18 cellular contexts compared by ENCODE assay signal in the genomic region with DNA sequence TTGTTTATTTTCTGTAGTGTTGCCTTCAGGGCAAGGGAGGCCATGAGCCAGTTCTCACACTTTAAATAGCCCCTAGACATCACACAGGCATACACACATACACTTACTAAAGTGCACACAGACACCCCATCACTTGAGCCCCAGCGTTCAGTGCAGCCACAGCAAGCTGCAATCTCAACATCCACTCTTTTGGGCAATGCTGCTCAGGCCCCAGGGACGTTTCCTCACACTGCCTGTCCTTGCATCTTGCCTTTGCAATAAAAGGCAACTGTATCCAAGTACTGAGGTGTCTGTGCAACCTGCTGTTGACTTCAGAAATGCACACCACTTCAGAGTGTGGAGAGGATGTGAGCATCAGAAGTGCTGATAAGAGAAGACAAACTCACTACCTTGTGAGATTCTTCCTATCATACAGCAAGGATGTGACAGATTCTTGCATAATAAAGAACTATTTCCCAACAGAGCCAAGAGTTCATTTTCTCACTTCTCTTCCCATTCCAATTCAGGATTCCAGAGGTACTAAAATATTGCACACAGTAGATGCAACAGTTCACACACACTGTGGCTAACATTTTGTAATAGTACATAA. TPM values are rescaled to one million over a fixed set of nuclear protein-coding genes. Genes with fewer than 3 reads are reported as not detected.
DNase-seq lines count a peak whose midpoint lies in the region; ATAC-seq, FAIRE-seq and TF ChIP-seq lines count a peak whose summit lies in the region.
"Had no signal": no experiment of that assay in that cellular context is flagged by ENCODE, and none has a peak within 500 bp of the region (broad histone marks: within the 10 kb centered on the region; RNA-seq: fewer than 3 reads in every experiment).

No MANE protein-coding gene starts in this region.

- WGBS in endodermal cell (ENCODE audit: insufficient coverage in 1 of 2, insufficient read length in 1 of 2), 2 experiments: 77 to 100% methylated on average over 1 to 2 of the region's 2 CpGs

- no peak for DNase-seq in CD4-positive, alpha-beta T cell
- DNase-seq in NB4 (ENCODE audit: low read depth): peak; percentile 19
- peak; percentile 52 for DNase-seq in endodermal cell
- no peak for DNase-seq in lower lobe of right lung
- DNase-seq in HTR-8/SVneo (ENCODE audit: insufficient read length, low spot score): no peak
- no peak for DNase-seq in H54 (ENCODE audit: insufficient read length, low spot score)
- no peak for DNase-seq in activated T-cell treated with anti-CD3 and anti-CD28 coated beads, Interleukin-2, amount 50 U/mL, for 48 hours
- DNase-seq: activated CD8-positive, alpha-beta memory T cell treated with anti-CD3 and anti-CD28 coated beads, Interleukin-2, amount 10 ng/mL, durations not matched to agents 7 days and 5 days; activated gamma-delta T cell treated with Interleukin-2 at 50 U/mL for 16 hours; NCI-H510A treated with DMSO at 0.1 percent for 48 hours; PC-3; small intestine; T-cell; WERI-Rb-1 had no signal

- no peak overlapping the region for H3K27ac ChIP-seq in CD4-positive, alpha-beta T cell (ENCODE audit: low read depth, low read length)
- H3K27ac ChIP-seq in endodermal cell (ENCODE audit: low read depth, low read length): no peak overlapping the region
- H3K27ac ChIP-seq in lower lobe of right lung: no peak overlapping the region
- H3K27ac ChIP-seq: WERI-Rb-1 had no signal

- H3K36me3 Mint-ChIP-seq in CD4-positive, alpha-beta T cell (ENCODE audit: low read depth): no peaks in the 10 kb centered on the region
- H3K36me3 Mint-ChIP-seq in endodermal cell (ENCODE audit: low read depth): no peaks in the 10 kb centered on the region
- H3K36me3 Mint-ChIP-seq: activated CD8-positive, alpha-beta memory T cell treated with anti-CD3 and anti-CD28 coated beads, Interleukin-2, amount 10 ng/mL, durations not matched to agents 7 days and 5 days; IgD-negative memory B cell; T-cell had no signal

- POLR2A ChIA-PET in CD4-positive, alpha-beta T cell (lab: Charles Lee): no interaction called here

- H3K27me3 Mint-ChIP-seq in CD4-positive, alpha-beta T cell: no peaks in the 10 kb centered on the region
- H3K27me3 Mint-ChIP-seq in endodermal cell (ENCODE audit: insufficient read depth): no peaks in the 10 kb centered on the region
- H3K27me3 Mint-ChIP-seq: B cell, IgD-negative memory B cell had no signal

- no peak overlapping the region for H3K9ac ChIP-seq in endodermal cell (ENCODE audit: extremely low read depth, low read length, poor library complexity, severe bottlenecking)

- no peaks in the 10 kb centered on the region for H3K36me3 ChIP-seq in endodermal cell (ENCODE audit: control insufficient read depth, insufficient read depth, low read length)
- H3K36me3 ChIP-seq in lower lobe of right lung: no peaks in the 10 kb centered on the region
- H3K36me3 ChIP-seq: HAP-1, WERI-Rb-1 had no signal

- no peaks in the 10 kb centered on the region for H3K27me3 ChIP-seq in CD4-positive, alpha-beta T cell (ENCODE audit: control insufficient read depth, insufficient read depth, low read length)
- H3K27me3 ChIP-seq in endodermal cell (ENCODE audit: control insufficient read depth, insufficient read depth, low read length, poor library complexity, severe bottlenecking) (no peaks in the 10 kb centered on the region), lower lobe of right lung (ENCODE audit: low read depth) (no peaks in the 10 kb centered on the region)

- no peak overlapping the region for H3K4me3 ChIP-seq in NB4 (ENCODE audit: low read depth, low read length)
- no peak overlapping the region for H3K4me3 ChIP-seq in endodermal cell (ENCODE audit: low read length)
- H3K4me3 ChIP-seq in lower lobe of right lung: no peak overlapping the region
- H3K4me3 ChIP-seq: HAP-1 had no signal

- H3K9me3 ChIP-seq in CD4-positive, alpha-beta T cell (ENCODE audit: control insufficient read depth, low read length): no peaks in the 10 kb centered on the region
- no peaks in the 10 kb centered on the region for H3K9me3 ChIP-seq in endodermal cell (ENCODE audit: control insufficient read depth, low read length)
- H3K9me3 ChIP-seq in lower lobe of right lung: no peaks in the 10 kb centered on the region
- H3K9me3 ChIP-seq: HAP-1 had no signal

- no peaks in the 10 kb centered on the region for H3K4me1 ChIP-seq in endodermal cell (ENCODE audit: control insufficient read depth, insufficient read depth, low read length)
- peaks cover 4% of the 10 kb centered on the region for H3K4me1 ChIP-seq in lower lobe of right lung

- intact Hi-C loops in CD4-positive, alpha-beta T cell (cut with DNase I, micrococcal nuclease): no loop called here
- intact Hi-C loops in lower lobe of right lung (cut with DNase I): no loop called here

- peaks cover 4% of the 10 kb centered on the region for H3K4me1 Mint-ChIP-seq in CD4-positive, alpha-beta T cell (ENCODE audit: low read depth)
- no peaks in the 10 kb centered on the region for H3K4me1 Mint-ChIP-seq in endodermal cell
- H3K4me1 Mint-ChIP-seq: activated CD8-positive, alpha-beta memory T cell treated with anti-CD3 and anti-CD28 coated beads, Interleukin-2, amount 10 ng/mL, durations not matched to agents 7 days and 5 days; B cell; IgD-negative memory B cell; T-cell had no signal

- TF ChIP-seq CTCF in CD4-positive, alpha-beta T cell (IDR thresholded peaks at IDR 0.05): no peak
- TF ChIP-seq CTCF in NB4 (IDR thresholded peaks at IDR 0.05; ENCODE audit: low read depth, low read length): no peak
- no peak for TF ChIP-seq CTCF in endodermal cell (conservative IDR thresholded peaks at IDR 0.05)
- TF ChIP-seq CTCF in lower lobe of right lung (IDR thresholded peaks at IDR 0.05): no peak

- CTCF ChIA-PET in CD4-positive, alpha-beta T cell (lab: Charles Lee): no interaction called here

- TF ChIP-seq POLR2A in NB4 (IDR thresholded peaks at IDR 0.05; ENCODE audit: extremely low read depth, insufficient read length) (no peak), H54 (IDR thresholded peaks at IDR 0.05; ENCODE audit: low read depth, low read length) (no peak)

- no peak overlapping the region for H3K27ac Mint-ChIP-seq in CD4-positive, alpha-beta T cell
- H3K27ac Mint-ChIP-seq in endodermal cell: no peak overlapping the region
- H3K27ac Mint-ChIP-seq: activated CD8-positive, alpha-beta memory T cell treated with anti-CD3 and anti-CD28 coated beads, Interleukin-2, amount 10 ng/mL, durations not matched to agents 7 days and 5 days; B cell; IgD-negative memory B cell; T-cell had no signal

- FAIRE-seq in HTR-8/SVneo (lab: Jason Lieb, UNC): no peak
- no peak for FAIRE-seq in H54 (lab: Jason Lieb, UNC)

- no peak overlapping the region for H3K4me3 Mint-ChIP-seq in CD4-positive, alpha-beta T cell
- no peak overlapping the region for H3K4me3 Mint-ChIP-seq in endodermal cell
- H3K4me3 Mint-ChIP-seq: activated CD8-positive, alpha-beta memory T cell treated with anti-CD3 and anti-CD28 coated beads, Interleukin-2, amount 10 ng/mL, durations not matched to agents 7 days and 5 days; B cell; IgD-negative memory B cell; T-cell had no signal

- ATAC-seq in CD4-positive, alpha-beta T cell (ENCODE audit: poor library complexity): peak; percentile 39
- ATAC-seq in lower lobe of right lung: peak; percentile 28 to 39
- no peak for ATAC-seq in HG02571 (IDR thresholded peaks at IDR 0.05; ENCODE audit: unreplicated experiment)
- ATAC-seq: activated CD8-positive, alpha-beta memory T cell treated with anti-CD3 and anti-CD28 coated beads, Interleukin-2, amount 10 ng/mL, durations not matched to agents 7 days and 5 days; PC-3 had no signal

- no peaks in the 10 kb centered on the region for H3K9me3 Mint-ChIP-seq in CD4-positive, alpha-beta T cell
- H3K9me3 Mint-ChIP-seq in endodermal cell: no peaks in the 10 kb centered on the region
- H3K9me3 Mint-ChIP-seq: IgD-negative memory B cell, T-cell had no signal

RNA-seq across cellular contexts. Expression of a gene that starts 36.2 kb away (rescaled TPM):
- total RNA-seq in CD4-positive, alpha-beta T cell: 100 to 1,000 TPM; 580 to 609 TPM
- 10 to 100 TPM; 41.6 to 45.7 TPM for total RNA-seq in endodermal cell
- polyA plus RNA-seq in endodermal cell (2013, experiment 1 of 2): 63.2 TPM
- polyA plus RNA-seq in endodermal cell (2013, experiment 2 of 2): 56.4 TPM
- total RNA-seq in lower lobe of right lung: 154 TPM

Comparison
In these comparisons a context has a peak if more than half of its experiments do, and no peak if none do; other contexts are left out.
1. DNase-seq: peak in NB4 (single experiment) and endodermal cell (single experiment); none in CD4-positive, alpha-beta T cell (0 of 10), lower lobe of right lung (single experiment), HTR-8/SVneo (single experiment), H54 (single experiment) and activated T-cell treated with anti-CD3 and anti-CD28 coated beads, Interleukin-2, amount 50 U/mL, for 48 hours (0 of 2).